ENCODE assay signal across 1 cellular context in the genomic region with DNA sequence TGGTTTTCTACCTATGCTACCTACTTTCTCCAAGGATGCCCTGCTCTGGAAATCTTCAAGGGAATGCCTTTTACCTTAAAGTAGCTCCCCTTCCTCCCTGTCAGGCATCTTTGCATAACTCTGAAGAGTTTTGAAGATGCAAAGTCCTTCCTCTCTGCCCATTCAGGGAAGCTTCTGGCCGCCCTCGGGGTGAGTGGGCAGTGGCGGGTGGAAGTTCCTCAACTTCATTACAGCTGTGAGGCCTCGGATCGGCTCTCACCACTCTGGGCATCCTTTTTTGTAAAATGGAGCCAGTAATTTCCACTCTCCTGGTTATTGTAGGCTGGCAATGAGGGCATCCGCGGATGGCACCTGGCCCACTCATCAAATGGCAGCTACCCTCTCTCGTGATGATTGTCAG.
TF ChIP-seq lines count a peak whose summit lies in the region.

No MANE protein-coding gene starts in this region.

TF ChIP-seq in GM23338, 12 proteins besides CTCF, POLR2A, EP300 and RAD21 (continued from another document):
- TF ChIP-seq ZNF462 (CRISPR knock-in tag; IDR thresholded peaks at IDR 0.05) (no peak), ETS1 (IDR thresholded peaks at IDR 0.05) (no peak), ZNF114 (CRISPR knock-in tag; IDR thresholded peaks at IDR 0.05) (no peak), NANOG (IDR thresholded peaks at IDR 0.05; ENCODE audit: borderline replicate concordance) (no peak), POLR2AphosphoS5 (IDR thresholded peaks at IDR 0.05; ENCODE audit: low read depth) (no peak), STAT1 (IDR thresholded peaks at IDR 0.05; ENCODE audit: unreplicated experiment) (no peak), ZNF331 (CRISPR knock-in tag; IDR thresholded peaks at IDR 0.05; ENCODE audit: low read depth) (no peak)
- TF ChIP-seq, protein P1, sequence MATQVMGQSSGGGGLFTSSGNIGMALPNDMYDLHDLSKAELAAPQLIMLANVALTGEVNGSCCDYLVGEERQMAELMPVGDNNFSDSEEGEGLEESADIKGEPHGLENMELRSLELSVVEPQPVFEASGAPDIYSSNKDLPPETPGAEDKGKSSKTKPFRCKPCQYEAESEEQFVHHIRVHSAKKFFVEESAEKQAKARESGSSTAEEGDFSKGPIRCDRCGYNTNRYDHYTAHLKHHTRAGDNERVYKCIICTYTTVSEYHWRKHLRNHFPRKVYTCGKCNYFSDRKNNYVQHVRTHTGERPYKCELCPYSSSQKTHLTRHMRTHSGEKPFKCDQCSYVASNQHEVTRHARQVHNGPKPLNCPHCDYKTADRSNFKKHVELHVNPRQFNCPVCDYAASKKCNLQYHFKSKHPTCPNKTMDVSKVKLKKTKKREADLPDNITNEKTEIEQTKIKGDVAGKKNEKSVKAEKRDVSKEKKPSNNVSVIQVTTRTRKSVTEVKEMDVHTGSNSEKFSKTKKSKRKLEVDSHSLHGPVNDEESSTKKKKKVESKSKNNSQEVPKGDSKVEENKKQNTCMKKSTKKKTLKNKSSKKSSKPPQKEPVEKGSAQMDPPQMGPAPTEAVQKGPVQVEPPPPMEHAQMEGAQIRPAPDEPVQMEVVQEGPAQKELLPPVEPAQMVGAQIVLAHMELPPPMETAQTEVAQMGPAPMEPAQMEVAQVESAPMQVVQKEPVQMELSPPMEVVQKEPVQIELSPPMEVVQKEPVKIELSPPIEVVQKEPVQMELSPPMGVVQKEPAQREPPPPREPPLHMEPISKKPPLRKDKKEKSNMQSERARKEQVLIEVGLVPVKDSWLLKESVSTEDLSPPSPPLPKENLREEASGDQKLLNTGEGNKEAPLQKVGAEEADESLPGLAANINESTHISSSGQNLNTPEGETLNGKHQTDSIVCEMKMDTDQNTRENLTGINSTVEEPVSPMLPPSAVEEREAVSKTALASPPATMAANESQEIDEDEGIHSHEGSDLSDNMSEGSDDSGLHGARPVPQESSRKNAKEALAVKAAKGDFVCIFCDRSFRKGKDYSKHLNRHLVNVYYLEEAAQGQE (IDR thresholded peaks at IDR 0.05; ENCODE audit: unreplicated experiment), result no peak
